Comparison of ENCODE assay signal across 8 cellular contexts in the genomic region with DNA sequence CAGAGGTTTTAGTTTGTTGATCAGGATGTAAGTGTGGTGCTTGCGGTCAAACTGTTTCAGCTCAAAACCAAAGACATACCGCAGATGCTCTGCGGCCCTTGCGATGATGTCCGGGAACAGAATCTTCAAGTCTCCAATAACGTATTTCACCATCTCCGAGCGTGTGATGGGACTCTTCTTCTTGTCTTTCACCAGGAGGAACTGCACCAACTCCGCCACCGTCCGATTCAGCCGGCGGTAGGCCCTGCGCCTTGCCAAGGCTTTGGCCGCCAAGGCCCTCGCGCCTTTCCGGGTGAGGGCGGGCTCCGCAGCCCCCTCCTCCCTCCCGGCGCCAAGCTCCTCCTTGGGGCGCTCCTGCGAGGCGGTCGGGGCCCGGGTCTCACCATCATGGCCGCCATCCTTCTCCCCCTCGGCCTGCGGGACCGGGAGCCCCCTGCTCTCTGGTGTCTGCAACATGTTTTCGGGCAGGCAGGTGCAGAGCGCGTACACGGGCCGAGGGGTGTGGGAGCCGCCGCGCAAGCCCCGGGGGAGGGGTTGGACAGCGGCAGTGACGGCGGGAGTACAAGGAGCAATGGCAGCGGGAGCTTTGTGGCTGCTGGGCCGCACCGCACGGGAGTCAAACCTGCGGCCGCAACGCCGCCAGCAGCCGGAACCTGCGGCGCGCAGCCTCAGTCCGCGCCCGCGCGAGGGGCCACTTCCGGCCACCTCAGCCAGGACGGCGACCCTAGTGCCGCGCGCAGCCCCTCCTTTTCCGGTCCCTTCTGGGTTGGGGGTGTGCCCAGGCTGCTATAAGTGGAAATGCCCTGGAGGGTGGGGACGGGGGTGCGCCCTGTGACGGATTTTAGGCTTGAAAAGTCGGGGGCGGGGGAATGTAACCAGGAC. TPM values are rescaled to one million over a fixed set of nuclear protein-coding genes. Genes with fewer than 3 reads are reported as not detected.
DNase-seq lines count a peak whose midpoint lies in the region; ATAC-seq, FAIRE-seq and TF ChIP-seq lines count a peak whose summit lies in the region.

A gene with protein sequence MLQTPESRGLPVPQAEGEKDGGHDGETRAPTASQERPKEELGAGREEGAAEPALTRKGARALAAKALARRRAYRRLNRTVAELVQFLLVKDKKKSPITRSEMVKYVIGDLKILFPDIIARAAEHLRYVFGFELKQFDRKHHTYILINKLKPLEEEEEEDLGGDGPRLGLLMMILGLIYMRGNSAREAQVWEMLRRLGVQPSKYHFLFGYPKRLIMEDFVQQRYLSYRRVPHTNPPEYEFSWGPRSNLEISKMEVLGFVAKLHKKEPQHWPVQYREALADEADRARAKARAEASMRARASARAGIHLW (minus strand): TSS at position 699 of the 882 bp plus-strand sequence. CDS start 243 bp downstream, at position 456.

- no peaks in the 10 kb centered on the region for H3K9me3 ChIP-seq in SU-DHL-6 (ENCODE audit: insufficient read depth, low read length)
- H3K9me3 ChIP-seq in cardiac muscle cell (ENCODE audit: low read depth): no peaks in the 10 kb centered on the region
- no peaks in the 10 kb centered on the region for H3K9me3 ChIP-seq in pancreas
- no peaks in the 10 kb centered on the region for H3K9me3 ChIP-seq in tibial nerve

- H3K4me1 Mint-ChIP-seq in activated naive CD8-positive, alpha-beta T cell treated with anti-CD3 and anti-CD28 coated beads, Interleukin-2, amount 50 U/mL, for 24 hours: peaks cover 35% of the 10 kb centered on the region

- WGBS in pancreas, 2 donors: 0 to 1% methylated on average over 50 to 72 of the region's 72 CpGs
- WGBS in tibial nerve, 2 donors: 0 to 1% methylated on average over 43 to 57 of the region's 72 CpGs

- H3K4me1 ChIP-seq in cardiac muscle cell (ENCODE audit: low read depth) (peaks cover 38% of the 10 kb centered on the region), pancreas (peaks cover 3 to 17% (median 7%) of the 10 kb centered on the region in 3 donors), tibial nerve (peaks cover 0 to 49% (median 23%) of the 10 kb centered on the region in 4 donors)

- peak within 1 kb of the TSS; percentile 85 for H3K9ac ChIP-seq in SU-DHL-6 (ENCODE audit: low read length)

- DNase-seq in GM12865 (ENCODE audit: low read depth): peak; percentile 85
- DNase-seq in NCI-H1417 treated with DMSO at 0.1 percent for 48 hours (lab: John Stamatoyannopoulos, UW): peak; percentile 64
- DNase-seq in activated naive CD8-positive, alpha-beta T cell treated with anti-CD3 and anti-CD28 coated beads, Interleukin-2, amount 50 U/mL, for 24 hours: peak; percentile 79
- peak; percentile 85 to 94 for DNase-seq in cardiac muscle cell (ENCODE audit: low read depth in 1 of 2, low spot score in 1 of 2)
- DNase-seq in pancreas: peak; percentile 84 to 92 (median 85)
- DNase-seq in tibial nerve (ENCODE audit: low spot score in 2 of 2): peak; percentile 42 to 59

- TF ChIP-seq EP300 in tibial nerve (IDR thresholded peaks at IDR 0.05): peak in 1 of 2 donors; percentile 51

- peak within 1 kb of the TSS; percentile 90 for H2AFZ ChIP-seq in SU-DHL-6 (ENCODE audit: low read depth, low read length, severe bottlenecking)

- H3K36me3 Mint-ChIP-seq in activated naive CD8-positive, alpha-beta T cell treated with anti-CD3 and anti-CD28 coated beads, Interleukin-2, amount 50 U/mL, for 24 hours (ENCODE audit: low read depth): peaks cover 33% of the 10 kb centered on the region

- peaks cover 9% of the 10 kb centered on the region for H3K9me3 Mint-ChIP-seq in activated naive CD8-positive, alpha-beta T cell treated with anti-CD3 and anti-CD28 coated beads, Interleukin-2, amount 50 U/mL, for 24 hours

- H4K20me1 ChIP-seq in SU-DHL-6 (ENCODE audit: low read depth, low read length): peaks cover 7% of the 10 kb centered on the region; the same call in 1 of the 2 replicates

- TF ChIP-seq CTCF in GM12865 (IDR thresholded peaks at IDR 0.05; ENCODE audit: insufficient read depth, low read depth, low read length, missing control alignments): no peak
- TF ChIP-seq CTCF in SU-DHL-6 (IDR thresholded peaks at IDR 0.05; ENCODE audit: insufficient read depth, low read length, poor library complexity, severe bottlenecking): no peak
- no peak for TF ChIP-seq CTCF in cardiac muscle cell (IDR thresholded peaks at IDR 0.05; ENCODE audit: low read depth, low read length)
- no peak for TF ChIP-seq CTCF in pancreas (IDR thresholded peaks at IDR 0.05)
- peak in 2 of 5 experiments; percentile 22 to 38 for TF ChIP-seq CTCF in tibial nerve (IDR thresholded peaks at IDR 0.05)

- H3K27ac Mint-ChIP-seq in activated naive CD8-positive, alpha-beta T cell treated with anti-CD3 and anti-CD28 coated beads, Interleukin-2, amount 50 U/mL, for 24 hours: peak within 1 kb of the TSS; percentile 91

- peaks cover 22% of the 10 kb centered on the region for H3F3A ChIP-seq in SU-DHL-6 (ENCODE audit: insufficient read depth)

- TF ChIP-seq POLR2A in tibial nerve (IDR thresholded peaks at IDR 0.05): peak; percentile 27 to 44

- peak within 1 kb of the TSS; percentile 90 for H3K4me3 Mint-ChIP-seq in activated naive CD8-positive, alpha-beta T cell treated with anti-CD3 and anti-CD28 coated beads, Interleukin-2, amount 50 U/mL, for 24 hours

- intact Hi-C loops in pancreas (cut with DNase I): no loop called here

- H3K79me2 ChIP-seq in SU-DHL-6 (ENCODE audit: insufficient read depth, low read length): peaks cover 5% of the 10 kb centered on the region; the same call in 1 of the 2 replicates

- peak within 1 kb of the TSS; percentile 70 for H3K4me2 ChIP-seq in SU-DHL-6 (ENCODE audit: low read depth, low read length, poor library complexity, severe bottlenecking)

- H3K36me3 ChIP-seq in SU-DHL-6 (ENCODE audit: low read length): peaks cover 4% of the 10 kb centered on the region
- H3K36me3 ChIP-seq in cardiac muscle cell: peaks cover 6% of the 10 kb centered on the region
- no peaks in the 10 kb centered on the region for H3K36me3 ChIP-seq in pancreas
- peaks cover 0 to 15% (median 0%) of the 10 kb centered on the region in 3 donors for H3K36me3 ChIP-seq in tibial nerve

- H3K27ac ChIP-seq in SU-DHL-6 (ENCODE audit: low read depth, low read length) (peak within 1 kb of the TSS; percentile 71), cardiac muscle cell (peak within 1 kb of the TSS; percentile 95), pancreas (peak within 1 kb of the TSS; percentile 87 to 92 (median 90)), tibial nerve (peak within 1 kb of the TSS; percentile 79 to 94 (median 92))

- peaks cover 2% of the 10 kb centered on the region for H3K27me3 Mint-ChIP-seq in activated naive CD8-positive, alpha-beta T cell treated with anti-CD3 and anti-CD28 coated beads, Interleukin-2, amount 50 U/mL, for 24 hours

- peak; percentile 81 for ATAC-seq in HG02763 (IDR thresholded peaks at IDR 0.05; ENCODE audit: unreplicated experiment)
- ATAC-seq in activated naive CD8-positive, alpha-beta T cell treated with anti-CD3 and anti-CD28 coated beads, Interleukin-2, amount 50 U/mL, for 24 hours: peak; percentile 93
- peak; percentile 92 to 96 (median 94) for ATAC-seq in pancreas

- H3K27me3 ChIP-seq in SU-DHL-6 (ENCODE audit: low read length) (no peaks in the 10 kb centered on the region), cardiac muscle cell (no peaks in the 10 kb centered on the region), pancreas (no peaks in the 10 kb centered on the region), tibial nerve (no peaks in the 10 kb centered on the region)

- no peaks in the 10 kb centered on the region for H3K9me2 ChIP-seq in SU-DHL-6 (replicated peaks; ENCODE audit: insufficient read depth, low read length)

- H3K4me3 ChIP-seq in GM12865 (ENCODE audit: low read depth, low read length) (peak within 1 kb of the TSS; percentile 77), SU-DHL-6 (ENCODE audit: insufficient read depth, low read length, poor library complexity, severe bottlenecking) (peak within 1 kb of the TSS; percentile 70), cardiac muscle cell (peak within 1 kb of the TSS; percentile 78), pancreas (peak within 1 kb of the TSS; percentile 68 to 80 (median 76)), tibial nerve (peak within 1 kb of the TSS; percentile 65 to 92 (median 78))

- no peak for FAIRE-seq in pancreas (lab: Jason Lieb, UNC)

RNA-seq across cellular contexts. Expression of the gene that starts here (rescaled TPM):
- 200 and 255 TPM in 2 replicates for total RNA-seq in cardiac muscle cell
- polyA plus RNA-seq in cardiac muscle cell: 236 and 249 TPM in 2 replicates
- total RNA-seq in pancreas: 10 to 100 TPM; 10.4 to 19.7 (median 14.1) TPM
- 10 to 100 TPM; 18.8 to 34.0 TPM for polyA plus RNA-seq in pancreas
- total RNA-seq in tibial nerve: 10 to 100 TPM; 29.6 to 48.1 (median 42.4) TPM

Comparison
In these comparisons a context has a peak if more than half of its experiments do, and no peak if none do; other contexts are left out.
1. Peak in every context shown above with its lines: DNase-seq, ATAC-seq, H3K4me3 ChIP-seq and H3K27ac ChIP-seq.